In the genomic region with DNA sequence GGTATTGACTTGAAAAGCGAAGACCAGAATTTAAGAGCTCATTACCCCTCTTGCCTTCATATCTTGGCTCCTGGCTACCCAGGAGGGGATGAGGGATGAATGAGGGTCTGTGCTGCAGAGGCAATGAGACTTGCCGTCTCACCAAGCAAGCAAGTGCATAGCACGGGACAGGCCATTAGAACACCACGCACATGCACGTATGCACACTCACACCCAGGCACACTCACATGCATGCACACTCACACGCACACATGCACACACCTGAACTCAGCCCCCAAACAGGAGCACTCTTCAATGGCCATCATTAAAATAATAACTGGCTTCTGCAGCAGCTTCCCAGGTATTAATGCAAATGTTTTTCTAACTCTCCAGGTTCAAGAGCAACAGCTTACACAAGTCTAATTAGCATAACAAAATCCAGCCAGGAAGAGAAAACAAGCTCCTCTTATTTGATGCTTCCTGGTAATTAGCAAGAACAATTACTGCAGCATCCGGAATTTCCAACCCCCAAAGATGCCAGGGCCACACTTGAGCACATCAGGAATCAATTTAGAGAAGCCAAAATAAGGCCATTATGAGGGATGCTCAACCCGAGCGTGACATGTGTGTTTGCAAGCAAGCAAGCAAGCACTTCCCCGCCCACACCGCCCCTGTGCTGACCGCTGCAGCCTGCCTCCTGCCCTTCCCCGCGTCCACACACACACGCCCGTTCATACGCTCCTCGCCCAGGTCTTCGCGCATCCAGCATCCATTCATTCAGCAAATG, we compare ENCODE assay signal across 19 cellular contexts.
DNase-seq lines count a peak whose midpoint lies in the region; ATAC-seq and TF ChIP-seq lines count a peak whose summit lies in the region.
"Had no signal": no experiment of that assay in that cellular context is flagged by ENCODE, and none has a peak within 500 bp of the region (broad histone marks: within the 10 kb centered on the region; RNA-seq: fewer than 3 reads in every experiment).

No MANE protein-coding gene starts in this region.

- peak; percentile 62 for DNase-seq in DMS79 treated with DMSO at 0.1 percent for 48 hours (lab: John Stamatoyannopoulos, UW)
- DNase-seq in NCI-H1105 (lab: John Stamatoyannopoulos, UW), result peak; percentile 44
- no peak for DNase-seq in T-helper 17 cell
- DNase-seq in left kidney (ENCODE audit: low read depth, low spot score), result peak; percentile 65
- no peak for DNase-seq in coronary artery (ENCODE audit: low spot score)
- DNase-seq: activated CD4-positive, alpha-beta T cell treated with anti-CD3 and anti-CD28 coated beads, Interleukin-2, amount 50 U/mL, for 1 hour; activated naive CD4-positive, alpha-beta T cell treated with Interleukin-2 at 50 U/mL for 16 hours; HCEC 1CT; natural killer cell; NCI-H187; NCI-H524 treated with DMSO at 0.1 percent for 48 hours; Peyer's patch; psoas muscle; spleen; testis had no signal

- peaks cover 3% of the 10 kb centered on the region for H3K36me3 Mint-ChIP-seq in T-helper 17 cell (ENCODE audit: low read depth)
- H3K36me3 Mint-ChIP-seq: natural killer cell had no signal

- no peak overlapping the region for H3K27ac ChIP-seq in coronary artery
- H3K27ac ChIP-seq: Peyer's patch, psoas muscle, spleen, testis had no signal

- no peak overlapping the region for H3K4me3 Mint-ChIP-seq in T-helper 17 cell
- H3K4me3 Mint-ChIP-seq: B cell, natural killer cell had no signal

- H3K4me3 ChIP-seq in coronary artery, result no peak overlapping the region
- H3K4me3 ChIP-seq: Peyer's patch, psoas muscle, spleen, testis had no signal

- no peaks in the 10 kb centered on the region for H3K9me3 ChIP-seq in T-helper 17 cell (ENCODE audit: control insufficient read depth, low read length, poor library complexity, severe bottlenecking)
- H3K9me3 ChIP-seq: Peyer's patch, psoas muscle, spleen, testis had no signal

- TF ChIP-seq CTCF in coronary artery (IDR thresholded peaks at IDR 0.05), result no peak

- H3K27ac Mint-ChIP-seq in T-helper 17 cell, result peak overlapping the region; percentile 95
- H3K27ac Mint-ChIP-seq: B cell had no signal

- H3K4me1 Mint-ChIP-seq in T-helper 17 cell, result peaks cover 13% of the 10 kb centered on the region

- no peak for ATAC-seq in T-helper 17 cell
- ATAC-seq in HG03442 (IDR thresholded peaks at IDR 0.05; ENCODE audit: unreplicated experiment), result no peak
- ATAC-seq in HG03521 (IDR thresholded peaks at IDR 0.05; ENCODE audit: unreplicated experiment), result no peak
- ATAC-seq in GM18511 (IDR thresholded peaks at IDR 0.05; ENCODE audit: unreplicated experiment), result no peak
- ATAC-seq: natural killer cell, psoas muscle had no signal

- peaks cover 5% of the 10 kb centered on the region for H3K27me3 Mint-ChIP-seq in T-helper 17 cell

Comparison
In these comparisons a context has a peak if more than half of its experiments do, and no peak if none do; other contexts are left out.
1. DNase-seq: peak in DMS79 treated with DMSO at 0.1 percent for 48 hours (single experiment), NCI-H1105 (single experiment) and left kidney (single experiment); none in T-helper 17 cell (0 of 3) and coronary artery (single experiment).